Comparison of ENCODE assay signal across 8 cellular contexts in the genomic region with DNA sequence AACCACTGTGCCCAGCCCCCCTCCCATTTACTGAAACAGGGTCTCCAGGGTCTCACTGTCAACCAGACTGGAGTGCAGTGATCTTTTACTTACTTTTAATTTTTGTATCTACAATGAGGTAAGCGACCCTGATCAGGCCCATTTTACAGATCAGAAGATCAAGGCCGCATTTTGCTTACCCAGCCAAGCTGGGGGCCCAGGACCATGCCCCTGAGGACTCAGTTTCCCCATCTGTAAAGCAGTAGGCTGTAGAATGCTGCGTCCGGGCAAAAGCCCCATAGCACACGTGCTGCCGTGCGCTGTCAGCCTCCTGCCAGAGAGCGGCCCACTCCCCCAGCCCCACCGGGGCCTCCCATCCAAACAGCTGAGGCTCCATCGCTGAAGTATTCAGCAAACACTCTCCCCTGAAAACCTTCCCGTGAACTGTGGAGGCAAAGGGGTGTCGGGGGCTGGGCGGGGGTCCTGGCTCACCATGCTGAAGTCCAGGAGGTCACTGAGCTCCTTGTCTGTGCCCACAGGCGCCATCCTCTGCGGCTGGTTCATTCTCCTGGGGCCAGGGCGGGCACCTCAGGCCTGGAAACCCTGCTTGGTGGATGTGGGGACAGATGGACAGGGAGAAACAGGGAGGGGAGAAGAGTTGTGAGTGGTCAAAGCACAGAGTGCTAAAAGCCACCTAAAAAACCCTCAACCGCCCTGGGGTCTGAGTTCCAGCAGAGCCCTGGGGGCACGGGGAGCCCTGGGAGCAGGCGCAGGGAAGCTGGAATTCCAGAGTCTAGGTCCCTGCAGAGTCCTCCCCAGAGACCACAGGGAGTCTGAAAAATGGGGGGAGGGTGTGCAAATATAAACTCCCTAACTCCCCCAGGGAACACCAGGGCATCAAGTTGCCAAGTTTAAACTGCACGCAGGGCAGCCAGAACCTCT. TPM values are rescaled to one million over a fixed set of nuclear protein-coding genes. Genes with fewer than 3 reads are reported as not detected.
DNase-seq lines count a peak whose midpoint lies in the region; ATAC-seq and TF ChIP-seq lines count a peak whose summit lies in the region.

No MANE protein-coding gene starts in this region.

- H3K9me3 Mint-ChIP-seq in neural crest cell = no peaks in the 10 kb centered on the region

- H3K9me3 ChIP-seq in DOHH2 (ENCODE audit: control insufficient read depth, insufficient read depth, low read length) (no peaks in the 10 kb centered on the region), MM.1S (replicated peaks; ENCODE audit: insufficient read depth, low read length) (no peaks in the 10 kb centered on the region)

- H3K4me1 Mint-ChIP-seq in neural crest cell = peaks cover 11% of the 10 kb centered on the region

- H3K36me3 ChIP-seq in DOHH2 (ENCODE audit: control insufficient read depth, low read length) (peaks cover 63% of the 10 kb centered on the region), MM.1S (replicated peaks; ENCODE audit: insufficient read depth, low read length) (peaks cover 15% of the 10 kb centered on the region)

- ATAC-seq in HG03520 (IDR thresholded peaks at IDR 0.05; ENCODE audit: unreplicated experiment) (no peak), HG03442 (IDR thresholded peaks at IDR 0.05; ENCODE audit: unreplicated experiment) (no peak), GM18873 (IDR thresholded peaks at IDR 0.05; ENCODE audit: low FRiP score, unreplicated experiment) (no peak)

- no peak for DNase-seq in MM.1S
- no peak for DNase-seq in choroid plexus epithelial cell (ENCODE audit: low read depth)
- no peak for DNase-seq in neural crest cell (ENCODE audit: low read depth, low spot score)
- no peak for DNase-seq in central memory CD4-positive, alpha-beta T cell

- H3K27ac Mint-ChIP-seq in neural crest cell (ENCODE audit: unreplicated experiment) = no peak overlapping the region

- H3K9me2 ChIP-seq in DOHH2 (replicated peaks; ENCODE audit: control insufficient read depth, low read length) (no peaks in the 10 kb centered on the region), MM.1S (replicated peaks; ENCODE audit: insufficient read depth, low read length) (no peaks in the 10 kb centered on the region)

- peak overlapping the region; percentile 99 for H3K4me3 Mint-ChIP-seq in neural crest cell

- no peaks in the 10 kb centered on the region for H4K20me1 ChIP-seq in DOHH2 (ENCODE audit: control insufficient read depth, insufficient read depth, low read depth, low read length)
- no peaks in the 10 kb centered on the region for H4K20me1 ChIP-seq in MM.1S (ENCODE audit: insufficient read depth, low read length)

- H3K27ac ChIP-seq in DOHH2 (ENCODE audit: low read depth, low read length) (peak overlapping the region; percentile 93), MM.1S (ENCODE audit: low read length) (peak overlapping the region; percentile 86; the same call in 1 of the 2 replicates)

- H3F3A ChIP-seq in DOHH2 (ENCODE audit: control insufficient read depth, insufficient read depth) = peaks cover 20% of the 10 kb centered on the region
- H3F3A ChIP-seq in MM.1S (ENCODE audit: insufficient read depth, low read length) = peaks cover 36% of the 10 kb centered on the region

- H3K4me3 ChIP-seq in DOHH2 (ENCODE audit: low read length) (peak overlapping the region; percentile 84), MM.1S (ENCODE audit: low read length) (peak overlapping the region; percentile 70), choroid plexus epithelial cell (ENCODE audit: low read depth, low read length) (peak overlapping the region; percentile 87)

- peak overlapping the region; percentile 96 for H3K4me2 ChIP-seq in DOHH2 (ENCODE audit: low read length)
- H3K4me2 ChIP-seq in MM.1S (ENCODE audit: low read depth, low read length) = peak overlapping the region; percentile 79

- H3K79me2 ChIP-seq in DOHH2 (ENCODE audit: control insufficient read depth, low read length) = peaks cover 71% of the 10 kb centered on the region
- peaks cover 65% of the 10 kb centered on the region for H3K79me2 ChIP-seq in MM.1S (ENCODE audit: low read length)

- H3K27me3 ChIP-seq in DOHH2 (ENCODE audit: control insufficient read depth, low read length) (no peaks in the 10 kb centered on the region), MM.1S (replicated peaks; ENCODE audit: insufficient read depth, low read length) (no peaks in the 10 kb centered on the region)

- peak overlapping the region; percentile 63; the same call in 1 of the 2 replicates for H3K9ac ChIP-seq in MM.1S (ENCODE audit: low read length)

- peaks cover 2% of the 10 kb centered on the region for H3K36me3 Mint-ChIP-seq in neural crest cell (ENCODE audit: low read depth)

- no peak for TF ChIP-seq CTCF in DOHH2 (IDR thresholded peaks at IDR 0.05; ENCODE audit: low read depth, low read length, poor library complexity, severe bottlenecking)
- TF ChIP-seq CTCF in MM.1S (IDR thresholded peaks at IDR 0.05; ENCODE audit: low read length) = no peak
- no peak for TF ChIP-seq CTCF in choroid plexus epithelial cell (conservative IDR thresholded peaks at IDR 0.05; ENCODE audit: low read depth, low read length)
- no peak for TF ChIP-seq CTCF in neural crest cell (conservative IDR thresholded peaks at IDR 0.05)

- H3K4me1 ChIP-seq in DOHH2 (ENCODE audit: control insufficient read depth, low read length) (peaks cover 50% of the 10 kb centered on the region), MM.1S (ENCODE audit: low read length) (peaks cover 22% of the 10 kb centered on the region)

- H3K27me3 Mint-ChIP-seq in neural crest cell (ENCODE audit: low read depth) = peaks cover 13% of the 10 kb centered on the region

- no peak overlapping the region for H2AFZ ChIP-seq in MM.1S (ENCODE audit: low read length)

RNA-seq across cellular contexts. Expression of a gene that starts 2.4 kb away (rescaled TPM):
- total RNA-seq in neural crest cell = 348 and 354 TPM in 2 replicates

RNA-seq across cellular contexts. Expression of a gene that starts 44.7 kb away (rescaled TPM):
- total RNA-seq in neural crest cell = 149 and 165 TPM in 2 replicates

RNA-seq across cellular contexts. Expression of a gene that starts 57.3 kb away (rescaled TPM):
- total RNA-seq in neural crest cell = 157 and 168 TPM in 2 replicates
